In the genomic region with DNA sequence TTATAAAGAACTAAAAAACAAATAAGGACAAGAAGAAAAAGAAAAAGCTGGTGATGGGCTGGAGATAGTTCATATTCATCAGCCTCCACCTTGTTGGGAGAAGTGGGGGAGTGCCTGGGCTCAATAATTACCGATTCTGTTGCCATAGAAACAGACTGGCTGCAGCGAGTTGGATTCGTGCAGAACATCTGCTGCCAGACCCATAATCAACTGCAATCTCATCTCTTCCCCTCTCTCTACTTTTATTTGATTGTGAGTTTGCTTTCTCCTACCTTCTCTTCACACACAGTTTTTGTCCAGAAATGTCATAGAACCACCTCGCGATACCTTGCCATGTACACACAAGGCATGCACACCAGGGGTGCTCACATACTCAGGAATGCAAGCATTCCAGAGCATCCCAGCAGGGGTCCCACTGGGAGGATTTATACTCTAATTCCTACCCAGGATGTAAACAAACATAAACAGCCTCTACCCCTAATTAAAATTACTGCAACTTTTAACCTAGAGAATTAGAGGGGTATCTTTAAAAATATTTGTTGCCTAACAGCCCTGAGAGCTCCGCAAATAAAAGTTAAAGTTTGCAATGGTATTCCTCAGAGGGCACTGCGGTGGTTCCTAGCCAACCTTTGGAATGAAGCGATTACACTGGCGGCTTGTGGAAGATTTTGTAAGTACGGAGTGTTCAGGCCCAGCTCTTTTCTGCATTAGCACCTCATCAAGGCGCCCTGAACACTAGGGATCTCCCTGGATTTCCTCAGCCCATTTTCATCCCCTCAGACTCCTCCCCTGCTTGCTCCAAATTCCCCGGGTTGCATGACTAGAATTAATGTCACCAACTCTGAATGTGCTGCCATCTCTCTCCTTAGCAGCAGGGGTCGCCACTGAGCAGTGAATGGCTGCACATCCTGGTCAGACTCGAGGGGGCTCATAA, we compare ENCODE assay signal across 8 cellular contexts.
DNase-seq lines count a peak whose midpoint lies in the region; ATAC-seq and TF ChIP-seq lines count a peak whose summit lies in the region.

No MANE protein-coding gene starts in this region.

- intact Hi-C loops in thyroid gland (cut with DNase I), result no loop called here

- no peak overlapping the region for H2BK120ac ChIP-seq in neuronal stem cell (ENCODE audit: low read depth, low read length)

- TF ChIP-seq CTCF in fibroblast of the aortic adventitia (IDR thresholded peaks at IDR 0.05; ENCODE audit: insufficient read depth, low read length) (peak; percentile 97), thyroid gland (IDR thresholded peaks at IDR 0.05) (peak; percentile 33 to 80 (median 56))

- H3K27ac ChIP-seq in neuronal stem cell (replicated peaks; ENCODE audit: low read length) (peak overlapping the region; percentile 12), thyroid gland (no peak overlapping the region)

- H2BK15ac ChIP-seq in neuronal stem cell (ENCODE audit: low read length), result no peak overlapping the region

- no peaks in the 10 kb centered on the region for H3K27me3 ChIP-seq in neuronal stem cell (ENCODE audit: control insufficient read depth in 3 of 3, insufficient read depth in 3 of 3, low read depth in 1 of 3, low read length in 3 of 3)
- H3K27me3 ChIP-seq in thyroid gland, result no peaks in the 10 kb centered on the region

- whole genome bisulfite sequencing in neuronal stem cell (ENCODE audit: extremely low coverage in 2 of 2, insufficient read length in 2 of 2, insufficient replicate concordance in 1 of 2), 2 donors, result no CpG with 5 or more reads among the region's 14 CpGs
- WGBS in thyroid gland, 2 donors, result 65 to 66% methylated on average over 14 of the region's 14 CpGs

- no peak overlapping the region for H2BK12ac ChIP-seq in neuronal stem cell (ENCODE audit: low read length)

- no peak overlapping the region for H3K18ac ChIP-seq in neuronal stem cell (ENCODE audit: low read length)

- no peaks in the 10 kb centered on the region for H3K9me3 ChIP-seq in neuronal stem cell (replicated peaks in 1 of 2; ENCODE audit: control insufficient read depth in 2 of 2, insufficient read depth in 1 of 2, low read depth in 1 of 2, low read length in 2 of 2)
- no peaks in the 10 kb centered on the region for H3K9me3 ChIP-seq in thyroid gland

- H3K36me3 ChIP-seq in neuronal stem cell (replicated peaks in 1 of 2; ENCODE audit: control insufficient read depth in 2 of 2, insufficient read depth in 2 of 2, low read length in 2 of 2) (no peaks in the 10 kb centered on the region), thyroid gland (no peaks in the 10 kb centered on the region)

- H3K4me2 ChIP-seq in neuronal stem cell (ENCODE audit: insufficient read depth, low read length, poor library complexity, severe bottlenecking), result peak overlapping the region; percentile 12

- no peaks in the 10 kb centered on the region for H3K79me1 ChIP-seq in neuronal stem cell (ENCODE audit: low read depth, low read length)

- no peak overlapping the region for H2AK5ac ChIP-seq in neuronal stem cell (ENCODE audit: low read depth, low read length)

- DNase-seq in EL (peak; percentile 54), OCI-M1 (lab: John Stamatoyannopoulos, UW) (peak; percentile 45), fibroblast of the aortic adventitia (ENCODE audit: low read depth) (peak; percentile 50), neuronal stem cell (ENCODE audit: low spot score) (peak; percentile 64), thyroid gland (peak; percentile 31 to 50)
- peak; percentile 25 to 29 for DNase-seq in activated T-helper 1 cell treated with anti-CD3 and anti-CD28 coated beads, Interleukin-2, amount 50 U/mL, for 16 hours (ENCODE audit: low read depth in 1 of 2, low spot score in 1 of 2)

- H3K9ac ChIP-seq in neuronal stem cell (ENCODE audit: low read depth, low read length, poor library complexity), result no peak overlapping the region

- H2BK5ac ChIP-seq in neuronal stem cell (ENCODE audit: low read length), result no peak overlapping the region

- H3K4me3 ChIP-seq in fibroblast of the aortic adventitia (ENCODE audit: low read depth, low read length) (no peak overlapping the region), neuronal stem cell (ENCODE audit: low read length in 2 of 2) (peak overlapping the region in 1 of 2 donors; percentile 25), thyroid gland (replicated peaks in 1 of 3) (no peak overlapping the region)

- ATAC-seq in HG03520 (IDR thresholded peaks at IDR 0.05; ENCODE audit: unreplicated experiment) (peak; percentile 67), HG03342 (IDR thresholded peaks at IDR 0.05; ENCODE audit: unreplicated experiment) (no peak)

- no peak for TF ChIP-seq POLR2A in thyroid gland (IDR thresholded peaks at IDR 0.05)

- peaks cover 12 to 32% of the 10 kb centered on the region in 2 donors for H3K4me1 ChIP-seq in neuronal stem cell (ENCODE audit: control insufficient read depth in 2 of 2, insufficient read depth in 1 of 2, low read depth in 1 of 2, low read length in 2 of 2)
- peaks cover 7 to 17% of the 10 kb centered on the region in 2 donors for H3K4me1 ChIP-seq in thyroid gland

- H3K23ac ChIP-seq in neuronal stem cell (ENCODE audit: low read depth, low read length, poor library complexity), result no peak overlapping the region

- H4K91ac ChIP-seq in neuronal stem cell (ENCODE audit: low read depth, low read length, poor library complexity), result no peak overlapping the region

- no peak overlapping the region for H3K14ac ChIP-seq in neuronal stem cell (ENCODE audit: low read length)

- H4K8ac ChIP-seq in neuronal stem cell (ENCODE audit: low read depth, low read length), result no peak overlapping the region

- H2AFZ ChIP-seq in neuronal stem cell (ENCODE audit: low read length), result peak overlapping the region; percentile 58

- H3K4ac ChIP-seq in neuronal stem cell (ENCODE audit: low read length), result no peak overlapping the region
